In genomic region chr12:58502236-58502635, GRCh38 we compare ENCODE assay signal across 12 cellular contexts.
DNase-seq lines count a peak whose midpoint lies in the region; ATAC-seq and TF ChIP-seq lines count a peak whose summit lies in the region.
"Had no signal": no experiment of that assay in that cellular context is flagged by ENCODE, and none has a peak within 500 bp of the region (broad histone marks: within the 10 kb centered on the region; RNA-seq: fewer than 3 reads in every experiment).

No MANE protein-coding gene starts in this region.

- BruUV-seq in PC-3 (replicated peaks; lab: Mats Ljungman, UMichigan) = no TSS peak

- H2AFZ ChIP-seq in PC-3 (ENCODE audit: low read length) (no peak overlapping the region), hepatocyte (peak overlapping the region; percentile 2)

- DNase-seq in COR-L47 (lab: John Stamatoyannopoulos, UW) (peak; percentile 96), NCI-H146 treated with DMSO at 0.1 percent for 48 hours (lab: John Stamatoyannopoulos, UW; ENCODE audit: unreplicated experiment) (peak; percentile 98), PC-3 (no peak), hepatocyte (ENCODE audit: low spot score) (peak; percentile 44), endothelial cell (ENCODE audit: low spot score) (no peak), HuH-7.5 (ENCODE audit: low spot score) (no peak)
- no peak for DNase-seq in effector memory CD8-positive, alpha-beta T cell
- DNase-seq: AML-193, heart right ventricle, Kasumi-1 had no signal

- no peak overlapping the region for H3K4me2 ChIP-seq in PC-3 (ENCODE audit: low read length)
- peak overlapping the region; percentile 61 for H3K4me2 ChIP-seq in hepatocyte

- no peak overlapping the region for H3K4me3 ChIP-seq in PC-3 (ENCODE audit: low read length)
- no peak overlapping the region for H3K4me3 ChIP-seq in hepatocyte
- H3K4me3 ChIP-seq: cardiac muscle cell, heart right ventricle had no signal

- H3K36me3 ChIP-seq in PC-3 (ENCODE audit: low read depth, low read length) = no peaks in the 10 kb centered on the region
- no peaks in the 10 kb centered on the region for H3K36me3 ChIP-seq in hepatocyte (replicated peaks; ENCODE audit: insufficient read depth, low read depth)
- H3K36me3 ChIP-seq: cardiac muscle cell, heart right ventricle had no signal

- H3K4me1 Mint-ChIP-seq in effector memory CD8-positive, alpha-beta T cell (ENCODE audit: low read depth in 2 of 2) = no peaks in the 10 kb centered on the region
- H3K4me1 Mint-ChIP-seq in endothelial cell (ENCODE audit: unreplicated experiment) = no peaks in the 10 kb centered on the region

- H3K9me3 ChIP-seq in PC-3 (ENCODE audit: low read length) = no peaks in the 10 kb centered on the region
- no peaks in the 10 kb centered on the region for H3K9me3 ChIP-seq in hepatocyte (ENCODE audit: low read depth)
- H3K9me3 ChIP-seq: heart right ventricle had no signal

- H3K36me3 Mint-ChIP-seq in effector memory CD8-positive, alpha-beta T cell (ENCODE audit: insufficient read depth) = no peaks in the 10 kb centered on the region
- no peaks in the 10 kb centered on the region for H3K36me3 Mint-ChIP-seq in endothelial cell (ENCODE audit: low read depth, unreplicated experiment)

- H3K27ac Mint-ChIP-seq in effector memory CD8-positive, alpha-beta T cell = no peak overlapping the region
- no peak overlapping the region for H3K27ac Mint-ChIP-seq in endothelial cell (ENCODE audit: unreplicated experiment)

- H3K27me3 Mint-ChIP-seq in effector memory CD8-positive, alpha-beta T cell = no peaks in the 10 kb centered on the region
- no peaks in the 10 kb centered on the region for H3K27me3 Mint-ChIP-seq in endothelial cell (ENCODE audit: unreplicated experiment)

- no peak overlapping the region for H3K9ac ChIP-seq in PC-3 (ENCODE audit: low read length)

- intact Hi-C loops in PC-3 (cut with micrococcal nuclease) = no loop called here

- POLR2A ChIA-PET in PC-3 (lab: Charles Lee; ENCODE audit: unreplicated experiment) = no interaction called here

- no peak for TF ChIP-seq CTCF in PC-3 (conservative IDR thresholded peaks at IDR 0.05; ENCODE audit: low read depth, low read length)
- TF ChIP-seq CTCF in hepatocyte (IDR thresholded peaks at IDR 0.05; ENCODE audit: poor library complexity) = no peak
- TF ChIP-seq CTCF in endothelial cell (IDR thresholded peaks at IDR 0.05; ENCODE audit: unreplicated experiment) = no peak

- peaks cover 2 to 6% of the 10 kb centered on the region in 2 donors for H3K9me3 Mint-ChIP-seq in effector memory CD8-positive, alpha-beta T cell
- H3K9me3 Mint-ChIP-seq in endothelial cell (ENCODE audit: unreplicated experiment) = no peaks in the 10 kb centered on the region

- H4K20me1 ChIP-seq in PC-3 (ENCODE audit: low read length) = no peaks in the 10 kb centered on the region
- no peaks in the 10 kb centered on the region for H4K20me1 ChIP-seq in hepatocyte (ENCODE audit: insufficient read depth, poor library complexity, severe bottlenecking)

- H3K79me2 ChIP-seq in PC-3 (ENCODE audit: low read length) (no peaks in the 10 kb centered on the region), hepatocyte (no peaks in the 10 kb centered on the region)

- H3K27ac ChIP-seq in PC-3 (ENCODE audit: low read length) (no peak overlapping the region), hepatocyte (peak overlapping the region; percentile 90)
- H3K27ac ChIP-seq: cardiac muscle cell, heart right ventricle had no signal

- no peak overlapping the region for H3K4me3 Mint-ChIP-seq in effector memory CD8-positive, alpha-beta T cell
- H3K4me3 Mint-ChIP-seq in endothelial cell (ENCODE audit: unreplicated experiment) = no peak overlapping the region

- CTCF ChIA-PET in PC-3 (lab: Charles Lee) = no interaction called here

- WGBS in hepatocyte (ENCODE audit: low lambda C conversion rate, missing lambda C conversion rate) = 54% methylated on average over 1 of the region's 1 CpG

- no peaks in the 10 kb centered on the region for H3K9me2 ChIP-seq in PC-3 (replicated peaks; ENCODE audit: low read length)
- H3K9me2 ChIP-seq in hepatocyte (replicated peaks; ENCODE audit: insufficient read depth) = no peaks in the 10 kb centered on the region

- H3K27me3 ChIP-seq in PC-3 (ENCODE audit: low read length) = no peaks in the 10 kb centered on the region
- H3K27me3 ChIP-seq in hepatocyte = no peaks in the 10 kb centered on the region
- H3K27me3 ChIP-seq: cardiac muscle cell had no signal

- H3F3A ChIP-seq in PC-3 (ENCODE audit: low read length, unreplicated experiment) = no peaks in the 10 kb centered on the region

- peak; percentile 27; the same call in 1 of the 2 replicates for ATAC-seq in PC-3
- no peak for ATAC-seq in GM19324 (IDR thresholded peaks at IDR 0.05; ENCODE audit: low FRiP score, unreplicated experiment)
- ATAC-seq in effector memory CD8-positive, alpha-beta T cell (replicated peaks) = no peak
- ATAC-seq: heart right ventricle had no signal

- H3K4me1 ChIP-seq in PC-3 (ENCODE audit: insufficient read depth, low read length) = peaks cover 36% of the 10 kb centered on the region
- H3K4me1 ChIP-seq in hepatocyte (ENCODE audit: insufficient read depth) = peaks cover 13% of the 10 kb centered on the region
- H3K4me1 ChIP-seq: heart right ventricle had no signal

Comparison
In these comparisons a context has a peak if more than half of its experiments do, and no peak if none do; other contexts are left out.
1. DNase-seq: peak in COR-L47 (single experiment), NCI-H146 treated with DMSO at 0.1 percent for 48 hours (single experiment) and hepatocyte (single experiment); none in PC-3 (single experiment), effector memory CD8-positive, alpha-beta T cell (0 of 3), endothelial cell (single experiment) and HuH-7.5 (single experiment).